34 cellular contexts compared by ENCODE assay signal in the genomic region with DNA sequence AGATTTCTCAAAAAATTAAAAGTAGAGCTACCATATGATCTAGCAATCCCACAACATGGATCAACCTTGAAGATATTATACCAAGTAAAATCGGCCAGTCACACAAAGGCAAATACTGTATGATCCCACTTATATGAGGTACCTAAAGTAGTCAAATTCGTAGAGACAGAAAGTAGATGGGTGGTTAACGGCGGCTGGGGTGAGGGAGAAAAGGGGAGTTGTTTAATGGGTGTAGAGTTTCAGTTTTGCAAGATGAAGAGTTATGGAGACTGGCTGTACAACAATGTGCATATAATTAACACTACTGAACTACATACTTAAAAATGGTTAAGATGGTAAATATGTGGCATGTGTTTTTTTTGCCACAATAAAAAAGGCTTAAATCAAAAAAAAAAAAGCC.
"Had no signal": no experiment of that assay in that cellular context is flagged by ENCODE, and none has a peak within 500 bp of the region (broad histone marks: within the 10 kb centered on the region; RNA-seq: fewer than 3 reads in every experiment).

No MANE protein-coding gene starts in this region.

- H3K27me3 Mint-ChIP-seq: brain had no signal

- H3K9me3 Mint-ChIP-seq: activated CD4-positive, alpha-beta memory T cell treated with anti-CD3 and anti-CD28 coated beads, Interleukin-2, amount 10 ng/mL, durations not matched to agents 7 days and 5 days; activated CD4-positive, alpha-beta T cell treated with anti-CD3 and anti-CD28 coated beads, Interleukin-2, amount 10 ng/mL, durations not matched to agents 7 days and 5 days; activated naive CD8-positive, alpha-beta T cell treated with anti-CD3 and anti-CD28 coated beads, Interleukin-2, amount 50 U/mL, for 24 hours; activated T-cell treated with anti-CD3 and anti-CD28 coated beads, Interleukin-2, amount 50 U/mL, for 24 hours; brain; T-helper 2 cell treated with Interferon-gamma antibody and Interleukin-4, amounts not matched to agents 5 μg/mL and 100 μg/mL, for 36 hours had no signal

- H3K4me3 ChIP-seq: adrenal gland, breast epithelium, cardiac muscle cell, colonic mucosa, gastrocnemius medialis, heart left ventricle had no signal

- H3K36me3 Mint-ChIP-seq: brain had no signal

- H3K36me3 ChIP-seq: adrenal gland, breast epithelium, cardiac muscle cell, colonic mucosa, gastrocnemius medialis, heart left ventricle had no signal

- H3K4me3 Mint-ChIP-seq: activated CD4-positive, alpha-beta memory T cell treated with anti-CD3 and anti-CD28 coated beads, Interleukin-2, amount 10 ng/mL, durations not matched to agents 7 days and 5 days; activated CD4-positive, alpha-beta T cell treated with anti-CD3 and anti-CD28 coated beads, Interleukin-2, amount 10 ng/mL, durations not matched to agents 7 days and 5 days; activated naive CD8-positive, alpha-beta T cell treated with anti-CD3 and anti-CD28 coated beads for 36 hours; activated naive CD8-positive, alpha-beta T cell treated with anti-CD3 and anti-CD28 coated beads, Interleukin-2, amount 50 U/mL, for 24 hours; activated T-cell treated with anti-CD3 and anti-CD28 coated beads, Interleukin-2, amount 50 U/mL, for 24 hours; activated T-cell treated with anti-CD3 and anti-CD28 coated beads, Interleukin-2, amount 50 U/mL, for 72 hours; brain; endodermal cell; T-helper 17 cell; T-helper 2 cell treated with Interferon-gamma antibody and Interleukin-4, amounts not matched to agents 5 μg/mL and 100 μg/mL, for 36 hours had no signal

- H3K4me1 ChIP-seq: adrenal gland, breast epithelium, colonic mucosa, foreskin keratinocyte, gastrocnemius medialis, heart left ventricle had no signal

- ATAC-seq: activated naive CD8-positive, alpha-beta T cell treated with anti-CD3 and anti-CD28 coated beads, Interleukin-2, amount 50 U/mL, for 24 hours; activated T-cell treated with anti-CD3 and anti-CD28 coated beads, Interleukin-2, amount 50 U/mL, for 72 hours; esophagus mucosa; foreskin keratinocyte; gastrocnemius medialis; heart left ventricle; T-helper 17 cell had no signal

- H3K27ac Mint-ChIP-seq: activated CD4-positive, alpha-beta memory T cell treated with anti-CD3 and anti-CD28 coated beads, Interleukin-2, amount 10 ng/mL, durations not matched to agents 7 days and 5 days; activated CD4-positive, alpha-beta T cell treated with anti-CD3 and anti-CD28 coated beads, Interleukin-2, amount 10 ng/mL, durations not matched to agents 7 days and 5 days; activated naive CD8-positive, alpha-beta T cell treated with anti-CD3 and anti-CD28 coated beads for 36 hours; activated naive CD8-positive, alpha-beta T cell treated with anti-CD3 and anti-CD28 coated beads, Interleukin-2, amount 50 U/mL, for 24 hours; activated T-cell treated with anti-CD3 and anti-CD28 coated beads, Interleukin-2, amount 50 U/mL, for 24 hours; activated T-cell treated with anti-CD3 and anti-CD28 coated beads, Interleukin-2, amount 50 U/mL, for 72 hours; brain; endodermal cell; T-helper 17 cell; T-helper 2 cell treated with Interferon-gamma antibody and Interleukin-4, amounts not matched to agents 5 μg/mL and 100 μg/mL, for 36 hours had no signal

- H3K27me3 ChIP-seq: adrenal gland, breast epithelium, cardiac muscle cell, colonic mucosa, foreskin keratinocyte, gastrocnemius medialis, heart left ventricle had no signal

- H3K4me1 Mint-ChIP-seq: activated CD4-positive, alpha-beta memory T cell treated with anti-CD3 and anti-CD28 coated beads, Interleukin-2, amount 10 ng/mL, durations not matched to agents 7 days and 5 days; activated naive CD8-positive, alpha-beta T cell treated with anti-CD3 and anti-CD28 coated beads for 36 hours; activated naive CD8-positive, alpha-beta T cell treated with anti-CD3 and anti-CD28 coated beads, Interleukin-2, amount 50 U/mL, for 24 hours; endodermal cell; T-helper 17 cell had no signal

- DNase-seq: activated CD4-positive, alpha-beta memory T cell treated with anti-CD3 and anti-CD28 coated beads, Interleukin-2, amount 10 ng/mL, durations not matched to agents 7 days and 5 days; activated CD4-positive, alpha-beta T cell treated with anti-CD3 and anti-CD28 coated beads for 1 hour; activated CD4-positive, alpha-beta T cell treated with anti-CD3 and anti-CD28 coated beads for 4 hours; activated CD4-positive, alpha-beta T cell treated with anti-CD3 and anti-CD28 coated beads, Interleukin-2, amount 10 ng/mL, durations not matched to agents 7 days and 5 days; activated CD4-positive, alpha-beta T cell treated with anti-CD3 and anti-CD28 coated beads, Interleukin-2, amount 50 U/mL, for 4 hours; activated CD8-positive, alpha-beta memory T cell treated with anti-CD3 and anti-CD28 coated beads, Interleukin-2, amount 50 U/mL, for 48 hours; activated gamma-delta T cell; activated naive CD4-positive, alpha-beta T cell; activated naive CD4-positive, alpha-beta T cell treated with anti-CD3 and anti-CD28 coated beads, Interleukin-2, amount 50 U/mL, for 16 hours; activated naive CD8-positive, alpha-beta T cell treated with anti-CD3 and anti-CD28 coated beads for 36 hours; activated naive CD8-positive, alpha-beta T cell treated with anti-CD3 and anti-CD28 coated beads, Interleukin-2, amount 50 U/mL, for 24 hours; activated T-cell treated with anti-CD3 and anti-CD28 coated beads for 4 hours; activated T-cell treated with anti-CD3 and anti-CD28 coated beads, Interleukin-2, amount 50 U/mL, for 24 hours; activated T-cell treated with anti-CD3 and anti-CD28 coated beads, Interleukin-2, amount 50 U/mL, for 72 hours; amygdala; aorta; central memory CD4-positive, alpha-beta T cell; cerebellar nuclear complex; colonic mucosa; effector memory CD4-positive, alpha-beta T cell; endodermal cell; foreskin keratinocyte; gastrocnemius medialis; glutamatergic neuron; heart left ventricle; T-helper 1 cell; T-helper 17 cell; T1000 had no signal

- H3K27ac ChIP-seq: adrenal gland, breast epithelium, cardiac muscle cell, colonic mucosa, foreskin keratinocyte, gastrocnemius medialis, heart left ventricle had no signal

- H3K9me3 ChIP-seq: adrenal gland, breast epithelium, colonic mucosa, gastrocnemius medialis, heart left ventricle had no signal
